29 cellular contexts compared by ENCODE assay signal in the genomic region with DNA sequence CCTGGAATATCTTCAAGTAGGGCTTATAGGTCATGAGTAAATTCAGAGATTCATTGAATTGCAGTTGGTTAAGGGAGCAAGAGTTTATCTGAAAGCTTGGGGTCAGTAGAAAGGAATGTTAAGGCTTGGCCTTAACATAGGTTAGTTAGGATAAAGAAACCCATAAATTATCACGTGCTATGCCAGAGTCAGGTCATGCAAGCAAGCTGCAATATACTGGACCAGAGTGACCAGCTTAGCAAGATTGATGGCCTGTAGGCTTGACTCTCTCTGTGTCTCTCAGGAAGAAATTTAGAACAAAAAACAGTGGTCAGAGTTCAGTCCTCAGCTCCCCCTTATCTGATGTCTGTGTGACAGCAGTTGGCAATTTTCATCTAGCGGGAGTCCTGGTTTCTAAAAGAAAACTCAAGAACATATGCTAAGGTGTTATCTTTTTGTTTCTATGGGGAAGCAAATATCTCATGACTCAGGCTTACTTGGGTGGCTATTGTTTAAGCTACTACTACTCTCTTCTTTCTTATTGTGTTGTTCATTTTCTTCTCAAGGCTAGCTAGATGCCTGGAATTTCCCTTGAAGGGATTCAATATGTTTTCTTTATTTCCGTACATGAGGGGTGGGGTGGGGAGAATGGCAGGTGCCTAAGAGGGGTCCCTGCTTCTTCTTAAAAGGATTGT. TPM values are rescaled to one million over a fixed set of nuclear protein-coding genes. Genes with fewer than 3 reads are reported as not detected.
DNase-seq lines count a peak whose midpoint lies in the region; ATAC-seq and TF ChIP-seq lines count a peak whose summit lies in the region.
"Had no signal": no experiment of that assay in that cellular context is flagged by ENCODE, and none has a peak within 500 bp of the region (broad histone marks: within the 10 kb centered on the region; RNA-seq: fewer than 3 reads in every experiment).

No MANE protein-coding gene starts in this region.

- peak; percentile 53 for DNase-seq in Caki2 (ENCODE audit: low read depth)
- peak in 1 of 2 experiments; percentile 100 for DNase-seq in PC-9
- peak; percentile 4 for DNase-seq in fibroblast of mammary gland (ENCODE audit: low read depth)
- no peak for DNase-seq in progenitor cell of endocrine pancreas (ENCODE audit: low spot score, unreplicated experiment)
- DNase-seq in left ventricle myocardium superior, result no peak
- no peak for DNase-seq in superior temporal gyrus (ENCODE audit: extremely low spot score)
- DNase-seq in HuH-7 (ENCODE audit: low spot score), result no peak
- DNase-seq: activated CD4-positive, CD25-positive, alpha-beta regulatory T cell; activated CD8-positive, alpha-beta T cell treated with anti-CD3 and anti-CD28 coated beads for 36 hours; amygdala; Karpas-422; left ventricle myocardium inferior; NCI-H1048; NCI-H187; NCI-H526; ovary; stimulated activated CD4-positive, alpha-beta T cell treated with anti-CD3 and anti-CD28 coated beads, Interleukin-2, amount 100 ng/mL, for 24 hours had no signal

- no peaks in the 10 kb centered on the region for H4K20me1 ChIP-seq in PC-9 (ENCODE audit: insufficient read depth)

- POLR2A ChIA-PET in PC-9 (lab: Charles Lee; ENCODE audit: unreplicated experiment), result no interaction called here

- H3K4me3 ChIP-seq in PC-9 (peak overlapping the region; percentile 8; the same call in 1 of the 2 replicates), fibroblast of mammary gland (ENCODE audit: control insufficient read depth, low read depth, low read length) (no peak overlapping the region)
- H3K4me3 ChIP-seq: cardiac muscle cell, coronary artery, GM12878, left ventricle myocardium inferior, ovary, SJSA1, tibial nerve had no signal

- H3K36me3 ChIP-seq in PC-9 (ENCODE audit: low read depth), result no peaks in the 10 kb centered on the region
- H3K36me3 ChIP-seq: cardiac muscle cell, left ventricle myocardium inferior, ovary, SJSA1, tibial nerve had no signal

- H3K9me3 ChIP-seq in PC-9 (ENCODE audit: insufficient read depth, low read depth), result no peaks in the 10 kb centered on the region; the same call in none of the 2 replicates
- H3K9me3 ChIP-seq: SJSA1, tibial nerve had no signal

- peak overlapping the region; percentile 71 for H3K4me2 ChIP-seq in PC-9

- TF ChIP-seq CTCF in PC-9 (conservative IDR thresholded peaks at IDR 0.05) (peak; percentile 37; the same call in 1 of the 2 replicates), fibroblast of mammary gland (conservative IDR thresholded peaks at IDR 0.05; ENCODE audit: control insufficient read depth, insufficient read depth, low read depth, low read length) (no peak), progenitor cell of endocrine pancreas (IDR thresholded peaks at IDR 0.05; ENCODE audit: unreplicated experiment) (no peak)

- no peaks in the 10 kb centered on the region for H3K27me3 ChIP-seq in PC-9 (ENCODE audit: insufficient read depth, low read depth)
- H3K27me3 ChIP-seq: ovary, SJSA1, tibial nerve had no signal

- in situ Hi-C loops in Caki2 (cut with HindIII; ENCODE audit: low pct_unique_long_range_greater_than_20kb, low sequenced_read_pairs), result no loop called here

- no TSS peak for BruUV-seq in PC-9 (replicated peaks; lab: Mats Ljungman, UMichigan)

- no peak overlapping the region for H2AFZ ChIP-seq in PC-9

- H3F3A ChIP-seq in PC-9 (ENCODE audit: insufficient read depth, low read depth), result peaks cover 33% of the 10 kb centered on the region

- peak overlapping the region; percentile 38 for H3K27ac Mint-ChIP-seq in progenitor cell of endocrine pancreas
- H3K27ac Mint-ChIP-seq: activated CD8-positive, alpha-beta T cell treated with anti-CD3 and anti-CD28 coated beads for 36 hours; activated T-helper 2 cell treated with anti-CD3 and anti-CD28 coated beads, Interferon-gamma antibody, Interleukin-2, Interleukin-4, amounts not matched to agents 10 μg/mL and 5 μg/mL and 100 μg/mL, durations not matched to agents 14 hours and 24 hours and 36 hours; natural killer cell treated with Interleukin-12 subunit alpha and Interleukin-12 subunit beta and Interleukin-15 and Interleukin-18, amount 100 ng/mL, for 72 hours had no signal

- H3K27me3 Mint-ChIP-seq in progenitor cell of endocrine pancreas, result no peaks in the 10 kb centered on the region
- H3K27me3 Mint-ChIP-seq: activated naive CD4-positive, alpha-beta T cell treated with anti-CD3 and anti-CD28 coated beads, Interleukin-2, amount 50 U/mL, for 24 hours had no signal

- H3K4me1 ChIP-seq in PC-9 (replicated peaks; ENCODE audit: insufficient read depth), result peaks cover 41% of the 10 kb centered on the region
- H3K4me1 ChIP-seq: left ventricle myocardium inferior, SJSA1, tibial nerve had no signal

- H3K4me1 Mint-ChIP-seq in progenitor cell of endocrine pancreas (ENCODE audit: low read depth), result peaks cover 8% of the 10 kb centered on the region

- CTCF ChIA-PET in PC-9 (lab: Charles Lee), result no interaction called here

- H3K79me2 ChIP-seq in PC-9 (ENCODE audit: low read depth), result no peaks in the 10 kb centered on the region

- H3K36me3 Mint-ChIP-seq in progenitor cell of endocrine pancreas (ENCODE audit: insufficient read depth), result no peaks in the 10 kb centered on the region
- H3K36me3 Mint-ChIP-seq: activated naive CD4-positive, alpha-beta T cell treated with anti-CD3 and anti-CD28 coated beads, Interleukin-2, amount 50 U/mL, for 24 hours; natural killer cell treated with Interleukin-12 subunit alpha and Interleukin-12 subunit beta and Interleukin-15 and Interleukin-18, amount 100 ng/mL, for 72 hours had no signal

- no peak overlapping the region for H3K4me3 Mint-ChIP-seq in progenitor cell of endocrine pancreas (ENCODE audit: low read depth)
- H3K4me3 Mint-ChIP-seq: activated CD8-positive, alpha-beta T cell treated with anti-CD3 and anti-CD28 coated beads for 36 hours; activated naive CD4-positive, alpha-beta T cell treated with anti-CD3 and anti-CD28 coated beads, Interleukin-2, amount 50 U/mL, for 24 hours; natural killer cell treated with Interleukin-12 subunit alpha and Interleukin-12 subunit beta and Interleukin-15 and Interleukin-18, amount 100 ng/mL, for 72 hours had no signal

- no peak for ATAC-seq in left ventricle myocardium superior
- ATAC-seq: activated CD8-positive, alpha-beta T cell treated with anti-CD3 and anti-CD28 coated beads for 36 hours; GM12878; natural killer cell treated with Interleukin-12 subunit alpha and Interleukin-12 subunit beta and Interleukin-15 and Interleukin-18, amount 100 ng/mL, for 72 hours had no signal

- peak overlapping the region; percentile 99 for H3K27ac ChIP-seq in PC-9
- H3K27ac ChIP-seq: C4-2B, cardiac muscle cell, left ventricle myocardium inferior, ovary, SJSA1, tibial nerve had no signal

- no peaks in the 10 kb centered on the region for H3K9me2 ChIP-seq in PC-9 (ENCODE audit: insufficient read depth)

- no peaks in the 10 kb centered on the region for H3K9me3 Mint-ChIP-seq in progenitor cell of endocrine pancreas (ENCODE audit: low read depth)
- H3K9me3 Mint-ChIP-seq: activated CD8-positive, alpha-beta T cell treated with anti-CD3 and anti-CD28 coated beads for 36 hours; activated naive CD4-positive, alpha-beta T cell treated with anti-CD3 and anti-CD28 coated beads, Interleukin-2, amount 50 U/mL, for 24 hours; activated T-helper 2 cell treated with anti-CD3 and anti-CD28 coated beads, Interferon-gamma antibody, Interleukin-2, Interleukin-4, amounts not matched to agents 10 μg/mL and 5 μg/mL and 100 μg/mL, durations not matched to agents 14 hours and 24 hours and 36 hours; natural killer cell treated with Interleukin-12 subunit alpha and Interleukin-12 subunit beta and Interleukin-15 and Interleukin-18, amount 100 ng/mL, for 72 hours had no signal

- intact Hi-C loops in PC-9 (cut with micrococcal nuclease; ENCODE audit: unreplicated experiment), result no loop called here
- intact Hi-C loops in left ventricle myocardium superior (cut with micrococcal nuclease), result no loop called here

RNA-seq across cellular contexts. Expression of gene MARCO, which starts 28.7 kb away (rescaled TPM):
- total RNA-seq in Caki2 (2014; rRNA removed; shearing (Covaris generic); ENCODE audit: low replicate concordance), result not detected in 2 replicates
- not detected in 2 replicates for total RNA-seq in PC-9 (2021)
- total RNA-seq in progenitor cell of endocrine pancreas, result not detected in 2 replicates
- total RNA-seq in left ventricle myocardium superior, result 7.2 TPM
- total RNA-seq: activated CD8-positive, alpha-beta T cell treated with anti-CD3 and anti-CD28 coated beads for 36 hours; activated T-helper 2 cell treated with anti-CD3 and anti-CD28 coated beads, Interferon-gamma antibody, Interleukin-2, Interleukin-4, amounts not matched to agents 10 μg/mL and 5 μg/mL and 100 μg/mL, durations not matched to agents 14 hours and 24 hours and 36 hours; cardiac muscle cell; fibroblast of lung; natural killer cell treated with Interleukin-12 subunit alpha and Interleukin-12 subunit beta and Interleukin-15 and Interleukin-18, amount 100 ng/mL, for 72 hours; RPMI7951; SJSA1; T-helper 1 cell treated with Interleukin-12 subunit alpha and Interleukin-12 subunit beta and Interleukin-4 antibody, amounts not matched to agents 30 ng/mL and 1 ng/mL, for 36 hours had no signal

Comparison
In these comparisons a context has a peak if more than half of its experiments do, and no peak if none do; other contexts are left out.
1. DNase-seq: peak in Caki2 (single experiment) and fibroblast of mammary gland (single experiment); none in progenitor cell of endocrine pancreas (single experiment), left ventricle myocardium superior (single experiment), superior temporal gyrus (single experiment) and HuH-7 (single experiment).